Comparison of ENCODE assay signal across 9 cellular contexts in the genomic region with DNA sequence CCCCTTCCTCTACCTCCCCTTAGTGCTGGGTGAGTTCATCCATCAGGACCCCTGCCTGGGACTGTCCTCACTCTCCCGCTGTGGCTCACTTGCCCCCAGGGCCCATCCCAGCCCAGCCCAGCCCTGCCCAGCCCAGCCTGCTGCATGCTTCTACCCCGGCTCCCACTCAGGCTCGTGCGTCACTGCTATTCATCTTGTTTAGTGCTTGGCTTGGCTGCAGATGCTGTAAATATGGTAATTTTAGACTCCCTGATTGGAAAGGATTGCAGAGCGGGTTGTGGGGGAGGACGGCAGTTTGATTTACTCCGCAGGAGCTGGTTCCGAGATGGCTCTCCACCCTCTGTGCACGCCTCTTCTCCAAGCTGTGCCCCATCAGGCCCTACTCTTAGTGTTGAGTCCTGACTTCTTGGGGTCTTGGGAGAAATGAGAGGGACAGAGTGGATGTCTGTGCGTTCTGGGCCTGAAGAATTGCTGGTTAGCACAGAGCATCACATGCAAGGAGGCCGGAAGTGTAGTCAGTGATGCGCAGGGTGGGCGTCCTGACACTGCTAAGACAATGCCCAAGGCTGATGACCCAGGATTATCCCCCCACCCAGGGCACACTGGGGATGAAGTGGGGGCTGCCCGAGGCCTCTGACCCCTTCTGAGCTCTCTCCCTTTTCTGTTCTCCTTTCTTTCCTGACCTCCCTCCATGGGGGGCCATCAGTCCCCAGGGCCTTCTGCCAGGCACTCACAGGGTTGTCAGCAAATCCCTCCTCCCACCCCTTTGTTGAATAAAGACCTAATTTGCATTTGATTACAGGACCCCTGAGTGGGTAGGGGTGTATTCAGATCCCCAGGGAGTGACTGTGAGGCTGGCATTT.
A peak's percentile ranks its signal among the peaks of the same experiment; 100 is the strongest.
DNase-seq lines count a peak whose midpoint lies in the region; ATAC-seq, FAIRE-seq and TF ChIP-seq lines count a peak whose summit lies in the region.
"Had no signal": no experiment of that assay in that cellular context is flagged by ENCODE, and none has a peak within 500 bp of the region (broad histone marks: within the 10 kb centered on the region; RNA-seq: fewer than 3 reads in every experiment).

No MANE protein-coding gene starts in this region.

- 78 to 84% methylated on average over 14 of the region's 14 CpGs for WGBS in pancreas, 2 donors

- H3K4me3 ChIP-seq in SJSA1 (no peak overlapping the region), pancreas (no peak overlapping the region), Karpas-422 (ENCODE audit: low read length) (no peak overlapping the region)

- peaks cover 46% of the 10 kb centered on the region for H3K4me1 ChIP-seq in SJSA1 (replicated peaks)
- peaks cover 16 to 23% (median 23%) of the 10 kb centered on the region in 3 donors for H3K4me1 ChIP-seq in pancreas
- H3K4me1 ChIP-seq in Karpas-422 (ENCODE audit: low read length): no peaks in the 10 kb centered on the region

- no peaks in the 10 kb centered on the region for H3K79me2 ChIP-seq in Karpas-422 (ENCODE audit: low read length)

- TF ChIP-seq CTCF in pancreas (IDR thresholded peaks at IDR 0.05): no peak

- intact Hi-C loops in pancreas (cut with DNase I): no loop called here

- no peaks in the 10 kb centered on the region for H4K20me1 ChIP-seq in Karpas-422 (ENCODE audit: insufficient read depth, low read depth, low read length)

- H3K9me2 ChIP-seq in Karpas-422 (replicated peaks; ENCODE audit: insufficient read depth, low read length): no peaks in the 10 kb centered on the region

- DNase-seq in EH (ENCODE audit: low read depth) (peak; percentile 98), SJSA1 (ENCODE audit: low read depth in 1 of 2, low spot score in 2 of 2) (peak; percentile 76 to 87), foreskin melanocyte (peak; percentile 90), pancreas (peak in 3 of 6 donors; percentile 44 to 48 (median 46)), NCI-H774 (lab: John Stamatoyannopoulos, UW) (no peak), NK-92 (lab: John Stamatoyannopoulos, UW; ENCODE audit: unreplicated experiment) (no peak), GM19240 (ENCODE audit: insufficient read length, low spot score) (no peak), Karpas-422 (no peak)

- H3K27me3 ChIP-seq in SJSA1 (replicated peaks) (no peaks in the 10 kb centered on the region), pancreas (no peaks in the 10 kb centered on the region), Karpas-422 (ENCODE audit: low read length) (no peaks in the 10 kb centered on the region)

- H3K9me3 ChIP-seq in SJSA1 (replicated peaks): no peaks in the 10 kb centered on the region
- H3K9me3 ChIP-seq in pancreas: no peaks in the 10 kb centered on the region
- H3K9me3 ChIP-seq in Karpas-422 (ENCODE audit: low read length): no peaks in the 10 kb centered on the region

- no peak for FAIRE-seq in pancreas (lab: Jason Lieb, UNC)
- FAIRE-seq: colon had no signal

- H3K36me3 ChIP-seq in SJSA1 (no peaks in the 10 kb centered on the region), pancreas (no peaks in the 10 kb centered on the region), Karpas-422 (ENCODE audit: insufficient read depth, low read length) (no peaks in the 10 kb centered on the region)

- peak overlapping the region; percentile 90 for H3K27ac ChIP-seq in SJSA1
- H3K27ac ChIP-seq in pancreas: peak overlapping the region in 3 of 4 donors; percentile 13 to 74 (median 71)
- H3K27ac ChIP-seq in Karpas-422 (ENCODE audit: low read length): no peak overlapping the region

- no peak overlapping the region for H2AFZ ChIP-seq in Karpas-422 (ENCODE audit: low read length)

- no peak overlapping the region for H3K4me2 ChIP-seq in Karpas-422 (ENCODE audit: low read depth, low read length, poor library complexity, severe bottlenecking)

- ATAC-seq in pancreas: peak in 3 of 4 donors; percentile 40 to 62 (median 40)

- no peak overlapping the region for H3K9ac ChIP-seq in Karpas-422 (ENCODE audit: low read length)

Comparison
In these comparisons a context has a peak if more than half of its experiments do, and no peak if none do; other contexts are left out.
1. DNase-seq: peak in EH (single experiment), SJSA1 (2 of 2) and foreskin melanocyte (single experiment); none in NCI-H774 (single experiment), NK-92 (single experiment), GM19240 (single experiment) and Karpas-422 (single experiment).